In the genomic region with DNA sequence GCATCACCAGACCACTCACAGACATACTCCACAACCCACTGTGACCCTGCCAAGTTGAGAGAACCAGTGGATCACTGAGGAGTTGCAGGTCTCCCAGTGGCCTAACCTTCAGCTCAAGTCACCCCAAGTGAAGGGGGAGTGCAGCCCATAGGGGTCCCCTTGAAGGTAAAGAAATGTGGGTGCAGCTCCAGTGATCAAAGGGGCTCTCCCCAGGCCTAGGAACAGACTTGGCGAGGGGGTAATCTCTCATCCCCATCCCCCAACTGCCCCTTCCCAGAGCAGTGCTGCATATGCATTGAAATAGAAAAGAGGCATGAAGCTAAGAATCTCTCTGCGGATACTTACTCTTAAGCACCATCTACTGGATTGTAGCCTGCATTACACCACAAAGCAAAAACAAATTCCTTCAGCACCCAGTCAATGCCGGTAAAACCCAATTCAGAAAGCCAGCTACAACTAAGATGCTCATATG, we compare ENCODE assay signal across 8 cellular contexts. TPM values are rescaled to one million over a fixed set of nuclear protein-coding genes. Genes with fewer than 3 reads are reported as not detected.
DNase-seq lines count a peak whose midpoint lies in the region; ATAC-seq lines count a peak whose summit lies in the region.

No MANE protein-coding gene starts in this region.

- DNase-seq in NCI-H1092 treated with DMSO at 0.1 percent for 48 hours (lab: John Stamatoyannopoulos, UW) (peak; percentile 6), NCI-H1092 (lab: John Stamatoyannopoulos, UW) (no peak), NCI-H345 (lab: John Stamatoyannopoulos, UW) (peak; percentile 2), dermis blood vessel endothelial cell (peak; percentile 39)
- DNase-seq in naive thymus-derived CD8-positive, alpha-beta T cell: peak in 5 of 10 donors; percentile 1 to 34 (median 33)
- no peak for DNase-seq in activated CD4-positive, CD25-positive, alpha-beta regulatory T cell treated with anti-CD3 and anti-CD28 coated beads, Interleukin-2, amount 50 U/mL, for 72 hours
- DNase-seq in activated CD8-positive, alpha-beta memory T cell treated with anti-CD3 and anti-CD28 coated beads, Interleukin-2, amount 10 ng/mL, durations not matched to agents 7 days and 5 days: no peak

- peaks cover 0 to 2% (median 0%) of the 10 kb centered on the region in 3 donors for H3K36me3 Mint-ChIP-seq in naive thymus-derived CD8-positive, alpha-beta T cell
- no peaks in the 10 kb centered on the region for H3K36me3 Mint-ChIP-seq in activated CD8-positive, alpha-beta memory T cell treated with anti-CD3 and anti-CD28 coated beads, Interleukin-2, amount 10 ng/mL, durations not matched to agents 7 days and 5 days

- no peak overlapping the region for H3K4me3 Mint-ChIP-seq in naive thymus-derived CD8-positive, alpha-beta T cell
- no peak overlapping the region for H3K4me3 Mint-ChIP-seq in activated CD8-positive, alpha-beta memory T cell treated with anti-CD3 and anti-CD28 coated beads, Interleukin-2, amount 10 ng/mL, durations not matched to agents 7 days and 5 days

- no peaks in the 10 kb centered on the region for H3K27me3 Mint-ChIP-seq in naive thymus-derived CD8-positive, alpha-beta T cell
- no peaks in the 10 kb centered on the region for H3K27me3 Mint-ChIP-seq in activated CD8-positive, alpha-beta memory T cell treated with anti-CD3 and anti-CD28 coated beads, Interleukin-2, amount 10 ng/mL, durations not matched to agents 7 days and 5 days

- H3K27ac Mint-ChIP-seq in naive thymus-derived CD8-positive, alpha-beta T cell: peak overlapping the region in 2 of 10 donors; percentile 2 to 49
- H3K27ac Mint-ChIP-seq in activated CD8-positive, alpha-beta memory T cell treated with anti-CD3 and anti-CD28 coated beads, Interleukin-2, amount 10 ng/mL, durations not matched to agents 7 days and 5 days: no peak overlapping the region

- POLR2A ChIA-PET in naive thymus-derived CD8-positive, alpha-beta T cell (lab: Charles Lee): no interaction called here

- no peaks in the 10 kb centered on the region for H3K9me3 Mint-ChIP-seq in naive thymus-derived CD8-positive, alpha-beta T cell
- H3K9me3 Mint-ChIP-seq in activated CD8-positive, alpha-beta memory T cell treated with anti-CD3 and anti-CD28 coated beads, Interleukin-2, amount 10 ng/mL, durations not matched to agents 7 days and 5 days (ENCODE audit: low read depth): no peaks in the 10 kb centered on the region

- peaks cover 1 to 7% (median 7%) of the 10 kb centered on the region in 4 donors for H3K4me1 Mint-ChIP-seq in naive thymus-derived CD8-positive, alpha-beta T cell
- no peaks in the 10 kb centered on the region for H3K4me1 Mint-ChIP-seq in activated CD8-positive, alpha-beta memory T cell treated with anti-CD3 and anti-CD28 coated beads, Interleukin-2, amount 10 ng/mL, durations not matched to agents 7 days and 5 days

- ATAC-seq in GM21825 (IDR thresholded peaks at IDR 0.05; ENCODE audit: unreplicated experiment): peak; percentile 61
- ATAC-seq in naive thymus-derived CD8-positive, alpha-beta T cell: peak; percentile 30 to 48
- no peak for ATAC-seq in activated CD8-positive, alpha-beta memory T cell treated with anti-CD3 and anti-CD28 coated beads, Interleukin-2, amount 10 ng/mL, durations not matched to agents 7 days and 5 days

- CTCF ChIA-PET in activated CD8-positive, alpha-beta memory T cell treated with anti-CD3 and anti-CD28 coated beads, Interleukin-2, amount 10 ng/mL, durations not matched to agents 7 days and 5 days (lab: Charles Lee): interaction anchor here (0.8 to 3.5 kb wide), 3 partner anchors 9 to 176 kb away, joined by 3 to 20 read pairs (median 5); no protein-coding TSS in a partner anchor

RNA-seq across cellular contexts. Expression of gene MAGEE1, which starts 27.0 kb away (rescaled TPM):
- total RNA-seq in dermis blood vessel endothelial cell: 0.68 and 1.2 TPM in 2 replicates
- total RNA-seq in naive thymus-derived CD8-positive, alpha-beta T cell: 10 to 100 TPM; 11.7 to 11.8 TPM
- polyA plus RNA-seq in naive thymus-derived CD8-positive, alpha-beta T cell: 1 to 10 TPM; 3.7 to 5.1 (median 3.9) TPM
- 1 to 10 TPM; 2.9 to 3.3 TPM for total RNA-seq in activated CD8-positive, alpha-beta memory T cell treated with anti-CD3 and anti-CD28 coated beads, Interleukin-2, amount 10 ng/mL, durations not matched to agents 7 days and 5 days

Comparison
In these comparisons a context has a peak if more than half of its experiments do, and no peak if none do; other contexts are left out.
1. DNase-seq: peak in NCI-H1092 treated with DMSO at 0.1 percent for 48 hours (single experiment), NCI-H345 (single experiment) and dermis blood vessel endothelial cell (single experiment); none in NCI-H1092 (single experiment), activated CD4-positive, CD25-positive, alpha-beta regulatory T cell treated with anti-CD3 and anti-CD28 coated beads, Interleukin-2, amount 50 U/mL, for 72 hours (single experiment) and activated CD8-positive, alpha-beta memory T cell treated with anti-CD3 and anti-CD28 coated beads, Interleukin-2, amount 10 ng/mL, durations not matched to agents 7 days and 5 days (single experiment).